ENCODE assay signal across 2 cellular contexts in genomic region chr9:127886401-127886972, GRCh38.
TF ChIP-seq lines count a peak whose summit lies in the region.

No MANE protein-coding gene starts in this region.

TF ChIP-seq in HCT116, 20 proteins besides CTCF, POLR2A, EP300 and RAD21:
- TF ChIP-seq ZNF274 (IDR thresholded peaks at IDR 0.05; ENCODE audit: low read depth, low read length) (no peak), YY1 (IDR thresholded peaks at IDR 0.05; ENCODE audit: extremely low read depth, insufficient replicate concordance, low read depth, low read length) (no peak), POLR2AphosphoS5 (IDR thresholded peaks at IDR 0.05; ENCODE audit: low read depth, low read length) (no peak), SP1 (IDR thresholded peaks at IDR 0.05; ENCODE audit: low read depth) (peak; percentile 60; the same call in 1 of the 2 replicates)

TF ChIP-seq in GM12878, 131 proteins besides CTCF, POLR2A, EP300 and RAD21:
- TF ChIP-seq CBFB (IDR thresholded peaks at IDR 0.05; ENCODE audit: low read depth) (no peak), SP1 (IDR thresholded peaks at IDR 0.05; ENCODE audit: low read depth, low read length) (peak; percentile 68), FOS (IDR thresholded peaks at IDR 0.05; ENCODE audit: borderline replicate concordance, extremely low read depth, insufficient read length) (peak; percentile 38), ZBTB33 (IDR thresholded peaks at IDR 0.05) (peak; percentile 47; the same call in 1 of the 2 replicates)
